10 cellular contexts compared by ENCODE assay signal in the genomic region with DNA sequence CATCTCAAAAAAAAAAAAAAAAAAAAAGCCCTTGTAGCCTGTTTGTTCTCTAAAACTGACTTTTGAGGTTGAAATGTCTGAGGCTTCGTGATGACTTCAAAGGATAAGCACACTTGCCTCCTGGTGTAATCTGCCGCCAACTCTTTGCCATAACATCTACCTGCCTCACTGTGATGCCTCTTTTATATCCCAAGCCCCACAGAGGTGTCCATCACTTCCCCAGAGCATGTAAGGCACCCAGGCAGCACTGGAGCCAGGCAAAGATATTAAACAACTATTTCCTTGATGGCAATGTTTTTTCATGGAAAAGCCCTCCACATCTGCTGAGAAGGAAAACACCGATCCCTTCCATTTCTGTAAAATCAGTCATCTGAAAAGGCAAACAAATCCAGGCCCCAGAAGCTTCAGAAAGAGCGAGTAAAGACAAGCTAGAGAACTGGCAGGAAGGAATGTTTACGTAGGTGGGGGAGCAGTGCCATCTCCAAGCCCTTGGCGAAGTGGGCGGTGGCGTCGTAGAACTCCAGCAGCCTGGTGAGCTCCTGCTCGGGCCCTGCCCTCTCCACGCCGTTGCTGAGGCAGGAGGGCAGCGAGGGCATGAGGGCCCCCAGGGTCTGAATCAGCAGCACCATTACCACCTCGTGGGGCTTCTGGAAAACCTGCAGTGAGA. TPM values are rescaled to one million over a fixed set of nuclear protein-coding genes. Genes with fewer than 3 reads are reported as not detected.
DNase-seq lines count a peak whose midpoint lies in the region; ATAC-seq and TF ChIP-seq lines count a peak whose summit lies in the region.
"Had no signal": no experiment of that assay in that cellular context is flagged by ENCODE, and none has a peak within 500 bp of the region (broad histone marks: within the 10 kb centered on the region; RNA-seq: fewer than 3 reads in every experiment).

No MANE protein-coding gene starts in this region.

- intact Hi-C loops in colonic mucosa (cut with DNase I), result loop anchor here (10.0 kb wide), 1 partner anchor 110 kb away; no protein-coding TSS in a partner anchor
- intact Hi-C loops in ovary (cut with DNase I), result loop anchor here in 1 of 4 donors (10.0 kb wide), 1 partner anchor 70 kb away; no protein-coding TSS in a partner anchor
- intact Hi-C loops in activated T-helper 1 cell treated with anti-CD3 and anti-CD28 coated beads, Interleukin-12 subunit alpha, Interleukin-12 subunit beta, Interleukin-2, Interleukin-4 antibody, amounts not matched to agents 30 ng/mL and 10 ng/mL and 1 ng/mL, durations not matched to agents 14 hours and 24 hours and 36 hours (cut with micrococcal nuclease), result no loop called here

- no peak for TF ChIP-seq POLR2A in ovary (IDR thresholded peaks at IDR 0.05)

- peak overlapping the region; percentile 89 for H3K27ac ChIP-seq in colonic mucosa
- H3K27ac ChIP-seq in ovary, result peak overlapping the region in 1 of 2 donors; percentile 93

- peak; percentile 26 for DNase-seq in DMS153 treated with DMSO at 0.1 percent for 48 hours (lab: John Stamatoyannopoulos, UW; ENCODE audit: unreplicated experiment)
- DNase-seq in NCI-H2171 (lab: John Stamatoyannopoulos, UW), result peak; percentile 46
- DNase-seq in colonic mucosa, result peak; percentile 82
- peak in 4 of 5 donors; percentile 18 to 50 (median 38) for DNase-seq in ovary
- DNase-seq in glutamatergic neuron, result no peak
- DNase-seq in SIG-M5 (lab: John Stamatoyannopoulos, UW), result no peak
- no peak for DNase-seq in activated T-helper 1 cell treated with anti-CD3 and anti-CD28 coated beads, Interleukin-12 subunit alpha, Interleukin-12 subunit beta, Interleukin-2, Interleukin-4 antibody, amounts not matched to agents 30 ng/mL and 10 ng/mL and 1 ng/mL, durations not matched to agents 14 hours and 24 hours and 36 hours (ENCODE audit: low spot score)
- DNase-seq: activated naive CD8-positive, alpha-beta T cell treated with anti-CD3 and anti-CD28 coated beads, Interleukin-2, amount 10 ng/mL, durations not matched to agents 7 days and 5 days had no signal

- H3K36me3 ChIP-seq in colonic mucosa, result no peaks in the 10 kb centered on the region
- no peaks in the 10 kb centered on the region for H3K36me3 ChIP-seq in ovary

- peaks cover 7% of the 10 kb centered on the region for H3K4me1 Mint-ChIP-seq in glutamatergic neuron (ENCODE audit: low read depth, unreplicated experiment)
- H3K4me1 Mint-ChIP-seq in activated T-helper 1 cell treated with anti-CD3 and anti-CD28 coated beads, Interleukin-12 subunit alpha, Interleukin-12 subunit beta, Interleukin-2, Interleukin-4 antibody, amounts not matched to agents 30 ng/mL and 10 ng/mL and 1 ng/mL, durations not matched to agents 14 hours and 24 hours and 36 hours (ENCODE audit: low read depth), result no peaks in the 10 kb centered on the region
- H3K4me1 Mint-ChIP-seq: activated naive CD8-positive, alpha-beta T cell treated with anti-CD3 and anti-CD28 coated beads, Interleukin-2, amount 10 ng/mL, durations not matched to agents 7 days and 5 days; stimulated activated memory B cell treated with anti-CD40 and anti-IgM and Interleukin-4, amounts not matched to agents 10 μg/mL and 1 μg/mL and 100 μg/mL, for 72 hours had no signal

- no peak for TF ChIP-seq EP300 in ovary (IDR thresholded peaks at IDR 0.05)

- TF ChIP-seq CTCF in colonic mucosa (IDR thresholded peaks at IDR 0.05) (no peak), ovary (IDR thresholded peaks at IDR 0.05) (no peak), glutamatergic neuron (IDR thresholded peaks at IDR 0.05; ENCODE audit: partially characterized antibody, unreplicated experiment) (no peak)

- H3K4me3 Mint-ChIP-seq in glutamatergic neuron (ENCODE audit: unreplicated experiment), result no peak overlapping the region
- H3K4me3 Mint-ChIP-seq in activated T-helper 1 cell treated with anti-CD3 and anti-CD28 coated beads, Interleukin-12 subunit alpha, Interleukin-12 subunit beta, Interleukin-2, Interleukin-4 antibody, amounts not matched to agents 30 ng/mL and 10 ng/mL and 1 ng/mL, durations not matched to agents 14 hours and 24 hours and 36 hours, result no peak overlapping the region
- H3K4me3 Mint-ChIP-seq: activated naive CD8-positive, alpha-beta T cell treated with anti-CD3 and anti-CD28 coated beads, Interleukin-2, amount 10 ng/mL, durations not matched to agents 7 days and 5 days; stimulated activated memory B cell treated with anti-CD40 and anti-IgM and Interleukin-4, amounts not matched to agents 10 μg/mL and 1 μg/mL and 100 μg/mL, for 72 hours had no signal

- no peak for ATAC-seq in GM19467 (IDR thresholded peaks at IDR 0.05; ENCODE audit: unreplicated experiment)
- ATAC-seq: stimulated activated memory B cell treated with anti-CD40 and anti-IgM and Interleukin-4, amounts not matched to agents 10 μg/mL and 1 μg/mL and 100 μg/mL, for 72 hours had no signal

- H3K9me3 ChIP-seq in colonic mucosa (no peaks in the 10 kb centered on the region), ovary (no peaks in the 10 kb centered on the region)

- H3K4me3 ChIP-seq in colonic mucosa (no peak overlapping the region), ovary (no peak overlapping the region)

- no peaks in the 10 kb centered on the region for H3K27me3 ChIP-seq in colonic mucosa
- no peaks in the 10 kb centered on the region for H3K27me3 ChIP-seq in ovary

- no peak overlapping the region for H3K27ac Mint-ChIP-seq in glutamatergic neuron (ENCODE audit: unreplicated experiment)
- H3K27ac Mint-ChIP-seq in activated T-helper 1 cell treated with anti-CD3 and anti-CD28 coated beads, Interleukin-12 subunit alpha, Interleukin-12 subunit beta, Interleukin-2, Interleukin-4 antibody, amounts not matched to agents 30 ng/mL and 10 ng/mL and 1 ng/mL, durations not matched to agents 14 hours and 24 hours and 36 hours, result no peak overlapping the region
- H3K27ac Mint-ChIP-seq: activated naive CD8-positive, alpha-beta T cell treated with anti-CD3 and anti-CD28 coated beads, Interleukin-2, amount 10 ng/mL, durations not matched to agents 7 days and 5 days; stimulated activated memory B cell treated with anti-CD40 and anti-IgM and Interleukin-4, amounts not matched to agents 10 μg/mL and 1 μg/mL and 100 μg/mL, for 72 hours had no signal

- H3K9me3 Mint-ChIP-seq in glutamatergic neuron (ENCODE audit: unreplicated experiment), result peaks cover 3% of the 10 kb centered on the region
- no peaks in the 10 kb centered on the region for H3K9me3 Mint-ChIP-seq in activated T-helper 1 cell treated with anti-CD3 and anti-CD28 coated beads, Interleukin-12 subunit alpha, Interleukin-12 subunit beta, Interleukin-2, Interleukin-4 antibody, amounts not matched to agents 30 ng/mL and 10 ng/mL and 1 ng/mL, durations not matched to agents 14 hours and 24 hours and 36 hours
- H3K9me3 Mint-ChIP-seq: activated naive CD8-positive, alpha-beta T cell treated with anti-CD3 and anti-CD28 coated beads, Interleukin-2, amount 10 ng/mL, durations not matched to agents 7 days and 5 days; stimulated activated memory B cell treated with anti-CD40 and anti-IgM and Interleukin-4, amounts not matched to agents 10 μg/mL and 1 μg/mL and 100 μg/mL, for 72 hours had no signal

- WGBS in ovary, 3 donors, result 59 to 83% (median 74%) methylated on average over 14 of the region's 14 CpGs

- H3K36me3 Mint-ChIP-seq in glutamatergic neuron (ENCODE audit: unreplicated experiment), result no peaks in the 10 kb centered on the region
- peaks cover 20% of the 10 kb centered on the region for H3K36me3 Mint-ChIP-seq in activated T-helper 1 cell treated with anti-CD3 and anti-CD28 coated beads, Interleukin-12 subunit alpha, Interleukin-12 subunit beta, Interleukin-2, Interleukin-4 antibody, amounts not matched to agents 30 ng/mL and 10 ng/mL and 1 ng/mL, durations not matched to agents 14 hours and 24 hours and 36 hours (ENCODE audit: low read depth)

- peaks cover 2% of the 10 kb centered on the region for H3K27me3 Mint-ChIP-seq in glutamatergic neuron (ENCODE audit: unreplicated experiment)
- H3K27me3 Mint-ChIP-seq in activated T-helper 1 cell treated with anti-CD3 and anti-CD28 coated beads, Interleukin-12 subunit alpha, Interleukin-12 subunit beta, Interleukin-2, Interleukin-4 antibody, amounts not matched to agents 30 ng/mL and 10 ng/mL and 1 ng/mL, durations not matched to agents 14 hours and 24 hours and 36 hours (ENCODE audit: insufficient read depth), result no peaks in the 10 kb centered on the region
- H3K27me3 Mint-ChIP-seq: activated naive CD8-positive, alpha-beta T cell treated with anti-CD3 and anti-CD28 coated beads, Interleukin-2, amount 10 ng/mL, durations not matched to agents 7 days and 5 days; stimulated activated memory B cell treated with anti-CD40 and anti-IgM and Interleukin-4, amounts not matched to agents 10 μg/mL and 1 μg/mL and 100 μg/mL, for 72 hours had no signal

- peak overlapping the region; percentile 48 to 54 for H3K9ac ChIP-seq in colonic mucosa (ENCODE audit: low read depth in 2 of 2, low read length in 2 of 2)

- H3K4me1 ChIP-seq in colonic mucosa, result peaks cover 11% of the 10 kb centered on the region
- H3K4me1 ChIP-seq in ovary (ENCODE audit: insufficient read depth), result peaks cover 11% of the 10 kb centered on the region

RNA-seq across cellular contexts. Expression of a gene that starts 28.6 kb away (rescaled TPM):
- 10 to 100 TPM; 31.4 to 40.0 TPM for total RNA-seq in colonic mucosa
- total RNA-seq in ovary, result 10 to 100 TPM; 16.5 to 21.5 (median 19.3) TPM
- polyA plus RNA-seq in ovary, result 10 to 100 TPM; 13.8 to 15.1 TPM
- total RNA-seq in glutamatergic neuron (ENCODE audit: unreplicated experiment), result 12.7 TPM
- total RNA-seq in activated T-helper 1 cell treated with anti-CD3 and anti-CD28 coated beads, Interleukin-12 subunit alpha, Interleukin-12 subunit beta, Interleukin-2, Interleukin-4 antibody, amounts not matched to agents 30 ng/mL and 10 ng/mL and 1 ng/mL, durations not matched to agents 14 hours and 24 hours and 36 hours, result 23.5 and 24.1 TPM in 2 replicates

Comparison
In these comparisons a context has a peak if more than half of its experiments do, and no peak if none do; other contexts are left out.
1. DNase-seq: peak in DMS153 treated with DMSO at 0.1 percent for 48 hours (single experiment), NCI-H2171 (single experiment), colonic mucosa (single experiment) and ovary (4 of 5); none in glutamatergic neuron (single experiment), SIG-M5 (single experiment) and activated T-helper 1 cell treated with anti-CD3 and anti-CD28 coated beads, Interleukin-12 subunit alpha, Interleukin-12 subunit beta, Interleukin-2, Interleukin-4 antibody, amounts not matched to agents 30 ng/mL and 10 ng/mL and 1 ng/mL, durations not matched to agents 14 hours and 24 hours and 36 hours (single experiment).